Comparison of ENCODE assay signal across 20 cellular contexts in the genomic region with DNA sequence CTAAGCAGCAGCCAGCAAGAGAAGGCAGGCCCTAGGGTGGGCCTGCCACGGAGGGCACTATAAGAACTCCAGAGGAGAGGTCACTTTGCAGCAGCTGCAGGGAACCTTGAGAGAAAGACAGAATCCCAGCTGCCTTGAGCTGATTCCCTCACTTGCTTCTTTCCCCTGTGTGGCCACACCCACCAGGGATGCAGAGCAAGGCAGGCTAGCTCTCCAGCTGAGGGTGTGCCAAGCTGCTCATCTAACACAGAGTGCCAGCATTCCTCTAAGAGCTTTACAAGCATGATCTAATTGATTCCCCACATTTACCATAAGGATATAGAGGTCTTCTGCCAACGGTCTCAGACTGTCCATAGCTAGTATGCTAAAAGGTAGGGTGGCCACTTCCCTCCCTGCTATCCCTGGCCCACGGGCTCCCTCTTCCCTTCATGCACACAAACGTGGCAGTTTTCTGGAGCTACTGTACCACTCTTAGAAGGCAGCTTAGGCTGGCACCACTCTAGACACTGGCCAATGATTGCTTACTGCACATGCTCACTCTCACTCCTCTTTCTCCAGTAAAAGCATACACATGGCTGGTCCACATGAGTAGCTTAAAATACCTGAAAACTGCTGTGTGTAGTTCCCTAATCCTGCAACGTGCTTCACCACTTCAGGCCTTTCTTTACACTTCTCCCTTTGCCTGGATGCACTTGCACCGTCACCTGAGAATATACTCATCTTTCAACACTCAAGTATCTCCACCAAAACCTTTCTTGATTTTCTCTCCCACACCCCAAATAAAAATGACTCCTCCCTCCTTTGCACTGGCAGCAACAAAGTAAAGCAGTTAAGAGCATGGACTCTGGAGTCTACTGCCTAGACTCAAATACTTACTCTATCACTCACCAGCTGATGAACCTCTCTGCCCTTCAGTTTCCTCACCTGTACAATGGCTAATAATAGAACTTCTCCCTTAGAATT. TPM values are rescaled to one million over a fixed set of nuclear protein-coding genes. Genes with fewer than 3 reads are reported as not detected.
A peak's percentile ranks its signal among the peaks of the same experiment; 100 is the strongest.
DNase-seq lines count a peak whose midpoint lies in the region; ATAC-seq and TF ChIP-seq lines count a peak whose summit lies in the region.
"Had no signal": no experiment of that assay in that cellular context is flagged by ENCODE, and none has a peak within 500 bp of the region (broad histone marks: within the 10 kb centered on the region; RNA-seq: fewer than 3 reads in every experiment).

No MANE protein-coding gene starts in this region.

- ATAC-seq in SK-N-SH treated with all-trans-retinoic acid at 6 μM for 48 hours (peak; percentile 30; the same call in 2 of the 3 replicates), PC-3 (peak; percentile 31; the same call in 1 of the 2 replicates), HG02973 (IDR thresholded peaks at IDR 0.05; ENCODE audit: unreplicated experiment) (no peak)
- ATAC-seq: activated naive CD4-positive, alpha-beta T cell treated with anti-CD3 and anti-CD28 coated beads, Interleukin-2, amount 50 U/mL, for 72 hours; body of pancreas; left lung had no signal

- POLR2A ChIA-PET in SK-N-SH (lab: Yijun Ruan, JAX) (no interaction called here), PC-3 (lab: Charles Lee; ENCODE audit: unreplicated experiment) (no interaction called here)

- no peaks in the 10 kb centered on the region; a peak in 1 of 4 replicates for H3K4me1 ChIP-seq in SK-N-SH (ENCODE audit: control insufficient read depth in 1 of 2, insufficient read depth in 2 of 2, low read depth in 1 of 2, low read length in 1 of 2)
- no peaks in the 10 kb centered on the region for H3K4me1 ChIP-seq in PC-3 (ENCODE audit: insufficient read depth, low read length)
- H3K4me1 ChIP-seq: body of pancreas had no signal

- H3F3A ChIP-seq in SK-N-SH (replicated peaks; ENCODE audit: insufficient read depth) (no peaks in the 10 kb centered on the region), PC-3 (ENCODE audit: low read length, unreplicated experiment) (no peaks in the 10 kb centered on the region)

- TF ChIP-seq CTCF in SK-N-SH (IDR thresholded peaks at IDR 0.05) (no peak), PC-3 (conservative IDR thresholded peaks at IDR 0.05; ENCODE audit: low read depth, low read length) (no peak), fibroblast of the aortic adventitia (IDR thresholded peaks at IDR 0.05; ENCODE audit: insufficient read depth, low read length) (no peak)

- TF ChIP-seq EP300 in SK-N-SH (IDR thresholded peaks at IDR 0.05; ENCODE audit: borderline replicate concordance in 1 of 2, low read depth in 1 of 2, low read length in 1 of 2) = no peak

- no peak overlapping the region for H3K4me2 ChIP-seq in SK-N-SH
- no peak overlapping the region for H3K4me2 ChIP-seq in PC-3 (ENCODE audit: low read length)

- H3K9ac ChIP-seq in SK-N-SH (no peak overlapping the region), PC-3 (ENCODE audit: low read length) (no peak overlapping the region)

- TF ChIP-seq RAD21 in SK-N-SH (IDR thresholded peaks at IDR 0.05; ENCODE audit: low read length) = no peak

- no peak overlapping the region for H3K4me3 ChIP-seq in SK-N-SH (ENCODE audit: low read depth in 2 of 2, low read length in 1 of 2)
- no peak overlapping the region for H3K4me3 ChIP-seq in PC-3 (ENCODE audit: low read length)
- H3K4me3 ChIP-seq in fibroblast of the aortic adventitia (ENCODE audit: low read depth, low read length) = no peak overlapping the region
- H3K4me3 ChIP-seq: body of pancreas, left lung, thoracic aorta had no signal

- BruUV-seq in PC-3 (replicated peaks; lab: Mats Ljungman, UMichigan) = no TSS peak

- no peak overlapping the region for H3K27ac ChIP-seq in SK-N-SH (ENCODE audit: low read depth in 2 of 2, low read length in 1 of 2)
- no peak overlapping the region for H3K27ac ChIP-seq in PC-3 (ENCODE audit: low read length)
- peak overlapping the region; percentile 33 for H3K27ac ChIP-seq in temporal lobe (ENCODE audit: low read depth, low read length)
- H3K27ac ChIP-seq: body of pancreas, epithelial cell of prostate, left lung, thoracic aorta had no signal

- no peaks in the 10 kb centered on the region for H3K9me2 ChIP-seq in SK-N-SH
- H3K9me2 ChIP-seq in PC-3 (replicated peaks; ENCODE audit: low read length) = no peaks in the 10 kb centered on the region

- CTCF ChIA-PET in SK-N-SH (lab: Yijun Ruan, JAX) = interaction anchor here (0.9 to 3.4 kb wide), 5 partner anchors 13 to 53 kb away, joined by 4 to 12 read pairs (median 6); no protein-coding TSS in a partner anchor
- CTCF ChIA-PET in PC-3 (lab: Charles Lee) = no interaction called here

- no peak for DNase-seq in SK-N-SH
- DNase-seq in PC-3 = no peak
- peak; percentile 42 for DNase-seq in fibroblast of the aortic adventitia (ENCODE audit: low read depth)
- DNase-seq in ecto neural progenitor cell (ENCODE audit: low spot score) = no peak
- no peak for DNase-seq in nucleus accumbens (lab: John Stamatoyannopoulos, UW)
- DNase-seq: activated CD4-positive, alpha-beta memory T cell treated with anti-CD3 and anti-CD28 coated beads for 36 hours; activated T-cell treated with anti-CD3 and anti-CD28 coated beads, Interleukin-2, amount 50 U/mL, for 24 hours; body of pancreas; dermis blood vessel endothelial cell; DND-41; left lung; NCI-H1694 treated with DMSO at 0.1 percent for 48 hours; Right ventricle myocardium superior; stimulated activated CD4-positive, alpha-beta T cell treated with anti-CD3 and anti-CD28 coated beads, Interleukin-15, amount 100 ng/mL, for 24 hours had no signal

- WGBS in SK-N-SH (ENCODE audit: low lambda C conversion rate) = 87% methylated on average over 6 of the region's 6 CpGs

- no peaks in the 10 kb centered on the region for H3K79me2 ChIP-seq in SK-N-SH (ENCODE audit: insufficient read depth)
- no peaks in the 10 kb centered on the region for H3K79me2 ChIP-seq in PC-3 (ENCODE audit: low read length)

- H3K27me3 ChIP-seq in SK-N-SH (ENCODE audit: insufficient read depth) (no peaks in the 10 kb centered on the region), PC-3 (ENCODE audit: low read length) (no peaks in the 10 kb centered on the region)
- H3K27me3 ChIP-seq: body of pancreas, left lung had no signal

- H2AFZ ChIP-seq in SK-N-SH (ENCODE audit: low read depth) (no peak overlapping the region), PC-3 (ENCODE audit: low read length) (no peak overlapping the region)

- H4K20me1 ChIP-seq in SK-N-SH (ENCODE audit: insufficient read depth) = no peaks in the 10 kb centered on the region
- no peaks in the 10 kb centered on the region for H4K20me1 ChIP-seq in PC-3 (ENCODE audit: low read length)

- intact Hi-C loops in PC-3 (cut with micrococcal nuclease) = no loop called here

- no peaks in the 10 kb centered on the region for H3K9me3 ChIP-seq in SK-N-SH
- no peaks in the 10 kb centered on the region for H3K9me3 ChIP-seq in PC-3 (ENCODE audit: low read length)
- H3K9me3 ChIP-seq: body of pancreas, left lung, thoracic aorta had no signal

- H3K36me3 ChIP-seq in SK-N-SH (replicated peaks in 1 of 2; ENCODE audit: control insufficient read depth in 1 of 2, insufficient read depth in 2 of 2, low read length in 1 of 2) = peaks cover 0 to 6% of the 10 kb centered on the region in 2 experiments
- no peaks in the 10 kb centered on the region for H3K36me3 ChIP-seq in PC-3 (ENCODE audit: low read depth, low read length)
- H3K36me3 ChIP-seq: left lung, thoracic aorta had no signal

TF ChIP-seq in SK-N-SH, 30 proteins besides CTCF, POLR2A, EP300 and RAD21 (continues in another document):
- TF ChIP-seq GATA2 (CRISPR knock-in tag; IDR thresholded peaks at IDR 0.05) (no peak), TAF1 (IDR thresholded peaks at IDR 0.05; ENCODE audit: borderline replicate concordance, low read depth, low read length) (no peak), SMC3 (IDR thresholded peaks at IDR 0.05; ENCODE audit: low read depth, low read length) (no peak), GABPA (IDR thresholded peaks at IDR 0.05; ENCODE audit: low read depth) (no peak), TEAD4 (IDR thresholded peaks at IDR 0.05; ENCODE audit: borderline replicate concordance, insufficient read depth) (no peak), NRF1 (IDR thresholded peaks at IDR 0.05; ENCODE audit: low read depth, low read length) (no peak), EZH2phosphoT487 (IDR thresholded peaks at IDR 0.05; ENCODE audit: borderline replicate concordance, low read depth) (no peak), ELF1 (IDR thresholded peaks at IDR 0.05) (no peak), FOXJ3 (CRISPR knock-in tag; IDR thresholded peaks at IDR 0.05) (no peak)
- TF ChIP-seq, protein P1, sequence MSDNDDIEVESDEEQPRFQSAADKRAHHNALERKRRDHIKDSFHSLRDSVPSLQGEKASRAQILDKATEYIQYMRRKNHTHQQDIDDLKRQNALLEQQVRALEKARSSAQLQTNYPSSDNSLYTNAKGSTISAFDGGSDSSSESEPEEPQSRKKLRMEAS (IDR thresholded peaks at IDR 0.05; ENCODE audit: low read depth) = no peak
- TF ChIP-seq, protein P2, sequence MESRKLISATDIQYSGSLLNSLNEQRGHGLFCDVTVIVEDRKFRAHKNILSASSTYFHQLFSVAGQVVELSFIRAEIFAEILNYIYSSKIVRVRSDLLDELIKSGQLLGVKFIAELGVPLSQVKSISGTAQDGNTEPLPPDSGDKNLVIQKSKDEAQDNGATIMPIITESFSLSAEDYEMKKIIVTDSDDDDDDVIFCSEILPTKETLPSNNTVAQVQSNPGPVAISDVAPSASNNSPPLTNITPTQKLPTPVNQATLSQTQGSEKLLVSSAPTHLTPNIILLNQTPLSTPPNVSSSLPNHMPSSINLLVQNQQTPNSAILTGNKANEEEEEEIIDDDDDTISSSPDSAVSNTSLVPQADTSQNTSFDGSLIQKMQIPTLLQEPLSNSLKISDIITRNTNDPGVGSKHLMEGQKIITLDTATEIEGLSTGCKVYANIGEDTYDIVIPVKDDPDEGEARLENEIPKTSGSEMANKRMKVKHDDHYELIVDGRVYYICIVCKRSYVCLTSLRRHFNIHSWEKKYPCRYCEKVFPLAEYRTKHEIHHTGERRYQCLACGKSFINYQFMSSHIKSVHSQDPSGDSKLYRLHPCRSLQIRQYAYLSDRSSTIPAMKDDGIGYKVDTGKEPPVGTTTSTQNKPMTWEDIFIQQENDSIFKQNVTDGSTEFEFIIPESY (IDR thresholded peaks at IDR 0.05; ENCODE audit: borderline replicate concordance, low read depth) = no peak

RNA-seq across cellular contexts. Expression of a gene that starts 57.7 kb away (rescaled TPM):
- polyA plus RNA-seq in SK-N-SH (2012; rRNA removed) = 54.3 and 59.6 TPM in 2 replicates
- 21.6 and 27.8 TPM in 2 replicates for polyA plus RNA-seq in SK-N-SH (2012; cell fraction: cytosol; rRNA removed)
- 187 and 249 TPM in 2 replicates for polyA plus RNA-seq in SK-N-SH (2012; cell fraction: nucleus; rRNA removed)
- total RNA-seq in PC-3 (2014; rRNA removed) (55.5 and 59.0 TPM in 2 replicates), fibroblast of the aortic adventitia (ENCODE audit: low replicate concordance) (19.8 and 29.2 TPM in 2 replicates), temporal lobe (24.8 TPM)
